ENCODE assay signal across 1 cellular context in the genomic region with DNA sequence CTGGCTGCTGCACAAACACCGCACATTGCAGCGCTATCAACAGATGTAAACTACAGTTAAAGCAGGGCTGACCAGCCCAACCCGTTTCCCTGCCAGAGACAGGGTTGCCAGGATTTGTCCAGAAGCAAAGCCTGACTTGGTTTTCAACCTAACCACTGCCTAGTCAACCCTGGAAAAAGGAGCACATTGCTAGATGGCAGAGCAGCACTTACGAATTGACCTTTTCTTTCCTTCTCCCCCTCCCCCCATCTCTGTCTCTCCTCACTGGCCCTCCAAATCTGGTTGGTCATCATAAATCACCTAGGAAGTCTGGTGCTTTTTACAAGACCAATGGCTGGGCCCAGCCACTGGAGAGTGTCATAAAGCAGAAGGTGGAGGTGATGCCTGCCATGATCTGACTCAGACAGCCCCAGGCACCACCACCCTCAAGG.
TF ChIP-seq lines count a peak whose summit lies in the region.

No MANE protein-coding gene starts in this region.

TF ChIP-seq in K562, 482 proteins besides CTCF, POLR2A, EP300 and RAD21 (continued from another document):
- TF ChIP-seq, protein P1, sequence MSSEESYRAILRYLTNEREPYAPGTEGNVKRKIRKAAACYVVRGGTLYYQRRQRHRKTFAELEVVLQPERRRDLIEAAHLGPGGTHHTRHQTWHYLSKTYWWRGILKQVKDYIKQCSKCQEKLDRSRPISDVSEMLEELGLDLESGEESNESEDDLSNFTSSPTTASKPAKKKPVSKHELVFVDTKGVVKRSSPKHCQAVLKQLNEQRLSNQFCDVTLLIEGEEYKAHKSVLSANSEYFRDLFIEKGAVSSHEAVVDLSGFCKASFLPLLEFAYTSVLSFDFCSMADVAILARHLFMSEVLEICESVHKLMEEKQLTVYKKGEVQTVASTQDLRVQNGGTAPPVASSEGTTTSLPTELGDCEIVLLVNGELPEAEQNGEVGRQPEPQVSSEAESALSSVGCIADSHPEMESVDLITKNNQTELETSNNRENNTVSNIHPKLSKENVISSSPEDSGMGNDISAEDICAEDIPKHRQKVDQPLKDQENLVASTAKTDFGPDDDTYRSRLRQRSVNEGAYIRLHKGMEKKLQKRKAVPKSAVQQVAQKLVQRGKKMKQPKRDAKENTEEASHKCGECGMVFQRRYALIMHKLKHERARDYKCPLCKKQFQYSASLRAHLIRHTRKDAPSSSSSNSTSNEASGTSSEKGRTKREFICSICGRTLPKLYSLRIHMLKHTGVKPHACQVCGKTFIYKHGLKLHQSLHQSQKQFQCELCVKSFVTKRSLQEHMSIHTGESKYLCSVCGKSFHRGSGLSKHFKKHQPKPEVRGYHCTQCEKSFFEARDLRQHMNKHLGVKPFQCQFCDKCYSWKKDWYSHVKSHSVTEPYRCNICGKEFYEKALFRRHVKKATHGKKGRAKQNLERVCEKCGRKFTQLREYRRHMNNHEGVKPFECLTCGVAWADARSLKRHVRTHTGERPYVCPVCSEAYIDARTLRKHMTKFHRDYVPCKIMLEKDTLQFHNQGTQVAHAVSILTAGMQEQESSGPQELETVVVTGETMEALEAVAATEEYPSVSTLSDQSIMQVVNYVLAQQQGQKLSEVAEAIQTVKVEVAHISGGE (CRISPR knock-in tag; IDR thresholded peaks at IDR 0.05) = 0 out of 6 replicates have a peak, but pooled peaks of 1 of the 3 experiments have one; percentile 35
- TF ChIP-seq CXXC5 (CRISPR knock-in tag; IDR thresholded peaks at IDR 0.05) = no peak
- TF ChIP-seq MEIS2 (IDR thresholded peaks at IDR 0.05; ENCODE audit: partially characterized antibody) = peak; percentile 33
TF ChIP-seq in K562: peak in this region for 4.
